ENCODE assay signal across 9 cellular contexts in the genomic region with DNA sequence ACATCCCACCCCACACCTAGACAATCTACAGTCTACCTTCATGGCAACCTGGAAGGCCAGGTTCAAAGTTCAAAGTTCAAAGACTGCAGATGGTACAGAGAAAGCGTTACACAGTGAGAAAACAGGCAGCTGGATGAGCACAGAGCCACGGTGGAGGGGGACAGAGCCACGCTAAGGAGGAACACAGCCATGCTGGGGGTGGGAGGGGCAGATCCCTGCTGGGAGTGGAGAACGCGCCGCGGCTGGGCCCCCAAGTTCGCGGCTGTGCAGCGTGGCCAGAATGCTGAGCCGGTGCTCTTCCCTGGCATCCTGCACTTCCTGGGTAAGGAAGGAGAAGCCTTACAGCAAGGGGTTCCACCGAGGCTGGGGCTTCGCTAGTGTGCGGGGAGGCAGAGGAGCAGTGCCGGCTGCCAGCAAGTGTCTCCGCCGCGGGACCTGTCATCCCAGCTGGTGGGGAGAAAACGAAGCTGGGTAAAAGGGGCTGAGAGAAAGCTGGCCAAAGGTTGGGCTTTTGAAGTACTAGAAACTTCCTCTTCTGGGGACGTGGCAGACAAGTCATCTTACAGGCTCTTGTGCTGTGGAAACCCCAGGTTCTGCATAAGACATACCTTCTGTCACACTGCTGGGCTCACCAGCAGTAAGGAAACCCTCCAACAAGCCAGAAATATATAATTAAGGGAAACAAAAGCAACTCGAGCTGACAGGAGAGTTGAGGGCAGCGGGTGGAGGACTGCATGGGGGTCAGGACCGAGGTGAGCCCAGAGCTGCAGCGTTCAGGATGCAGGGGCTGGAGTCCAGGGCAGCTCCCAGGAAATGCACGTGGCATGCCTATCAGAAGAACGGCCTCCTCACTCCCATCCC.
DNase-seq lines count a peak whose midpoint lies in the region; ATAC-seq and TF ChIP-seq lines count a peak whose summit lies in the region.
"Had no signal": no experiment of that assay in that cellular context is flagged by ENCODE, and none has a peak within 500 bp of the region (broad histone marks: within the 10 kb centered on the region; RNA-seq: fewer than 3 reads in every experiment).

No MANE protein-coding gene starts in this region.

- peak; percentile 38 for ATAC-seq in effector memory CD8-positive, alpha-beta T cell (replicated peaks)

- H3K27me3 ChIP-seq in osteoblast (ENCODE audit: insufficient read depth, low read length), result no peaks in the 10 kb centered on the region

- peaks cover 45 to 48% of the 10 kb centered on the region in 2 donors for H3K4me1 Mint-ChIP-seq in effector memory CD8-positive, alpha-beta T cell (ENCODE audit: low read depth in 2 of 2)

- H3K9me3 ChIP-seq in osteoblast (ENCODE audit: low read depth, low read length), result no peaks in the 10 kb centered on the region

- no peaks in the 10 kb centered on the region for H3K36me3 ChIP-seq in osteoblast (ENCODE audit: insufficient read depth, low read length)

- H3K4me2 ChIP-seq in osteoblast (ENCODE audit: insufficient read depth, low read length), result no peak overlapping the region
- H3K4me2 ChIP-seq: KMS-11 had no signal

- H4K20me1 ChIP-seq in osteoblast (ENCODE audit: insufficient read depth, low read length), result peaks cover 7% of the 10 kb centered on the region

- peak; percentile 64 for DNase-seq in GF-D8 (lab: John Stamatoyannopoulos, UW)
- peak; percentile 84 for DNase-seq in SKM-1 (lab: John Stamatoyannopoulos, UW; ENCODE audit: unreplicated experiment)
- DNase-seq in effector memory CD8-positive, alpha-beta T cell, result no peak
- peak; percentile 23 for DNase-seq in osteoblast (ENCODE audit: insufficient read length, low spot score, missing footprints)
- DNase-seq in NCI-H2029 treated with DMSO at 0.1 percent for 48 hours (lab: John Stamatoyannopoulos, UW), result no peak
- no peak for DNase-seq in NCI-H1694 treated with DMSO at 0.1 percent for 48 hours (lab: John Stamatoyannopoulos, UW)
- no peak for DNase-seq in middle frontal gyrus (ENCODE audit: extremely low spot score, low spot score)
- no peak for DNase-seq in GM19238 (ENCODE audit: insufficient read length, low spot score)

- no peak overlapping the region for H3K4me3 ChIP-seq in osteoblast (ENCODE audit: insufficient read depth, low read length)

- no peaks in the 10 kb centered on the region for H3K9me3 Mint-ChIP-seq in effector memory CD8-positive, alpha-beta T cell

- peaks cover 3% of the 10 kb centered on the region for H3K4me1 ChIP-seq in osteoblast (ENCODE audit: insufficient read depth, low read length)

- no peaks in the 10 kb centered on the region for H3K27me3 Mint-ChIP-seq in effector memory CD8-positive, alpha-beta T cell

- H2AFZ ChIP-seq in osteoblast (ENCODE audit: low read length), result no peak overlapping the region

- H3K27ac Mint-ChIP-seq in effector memory CD8-positive, alpha-beta T cell, result peak overlapping the region; percentile 7 to 88

- no peak for TF ChIP-seq CTCF in osteoblast (IDR thresholded peaks at IDR 0.05; ENCODE audit: extremely low read depth, low read depth, low read length)

- peaks cover 2% of the 10 kb centered on the region for H3K36me3 Mint-ChIP-seq in effector memory CD8-positive, alpha-beta T cell (ENCODE audit: insufficient read depth)

- peaks cover 9% of the 10 kb centered on the region for H3K79me2 ChIP-seq in osteoblast (ENCODE audit: insufficient read depth, low read length)

- H3K27ac ChIP-seq in osteoblast (ENCODE audit: low read depth, low read length), result no peak overlapping the region
- H3K27ac ChIP-seq: KMS-11 had no signal

- H3K4me3 Mint-ChIP-seq in effector memory CD8-positive, alpha-beta T cell, result peak overlapping the region; percentile 45 to 61

Comparison
In these comparisons a context has a peak if more than half of its experiments do, and no peak if none do; other contexts are left out.
1. DNase-seq: peak in GF-D8 (single experiment), SKM-1 (single experiment) and osteoblast (single experiment); none in effector memory CD8-positive, alpha-beta T cell (0 of 3), NCI-H2029 treated with DMSO at 0.1 percent for 48 hours (single experiment), NCI-H1694 treated with DMSO at 0.1 percent for 48 hours (single experiment), middle frontal gyrus (single experiment) and GM19238 (single experiment).